In genomic region chr5:179558912-179559279, GRCh38 we compare ENCODE assay signal across 2 cellular contexts.
TF ChIP-seq lines count a peak whose summit lies in the region.

No MANE protein-coding gene starts in this region.

TF ChIP-seq in GM23338, 12 proteins besides CTCF, POLR2A, EP300 and RAD21 (continued from another document):
- TF ChIP-seq ZNF462 (CRISPR knock-in tag; IDR thresholded peaks at IDR 0.05) (no peak), EZH2phosphoT487 (IDR thresholded peaks at IDR 0.05; ENCODE audit: unreplicated experiment) (no peak), NANOG (IDR thresholded peaks at IDR 0.05; ENCODE audit: borderline replicate concordance) (no peak), EZH2 (IDR thresholded peaks at IDR 0.05; ENCODE audit: low read depth, unreplicated experiment) (no peak), ETS1 (IDR thresholded peaks at IDR 0.05) (no peak), REST (IDR thresholded peaks at IDR 0.05; ENCODE audit: unreplicated experiment) (no peak), CREB1 (CRISPR knock-in tag; IDR thresholded peaks at IDR 0.05; ENCODE audit: low read depth) (no peak), POLR2AphosphoS5 (IDR thresholded peaks at IDR 0.05; ENCODE audit: low read depth) (no peak), STAT1 (IDR thresholded peaks at IDR 0.05; ENCODE audit: unreplicated experiment) (no peak)

TF ChIP-seq in HepG2, 621 proteins besides CTCF, POLR2A, EP300 and RAD21 (continued from another document):
- peak; percentile 39; the same call in 1 of the 2 replicates for TF ChIP-seq ZNF609 (CRISPR knock-in tag; IDR thresholded peaks at IDR 0.05; ENCODE audit: borderline replicate concordance)
- TF ChIP-seq SOX13 (IDR thresholded peaks at IDR 0.05): peak; percentile 48; the same call in 1 of the 2 replicates
- TF ChIP-seq SOX13 (CRISPR knock-in tag; conservative IDR thresholded peaks at IDR 0.05 in 1 of 2, IDR thresholded peaks at IDR 0.05 in 1 of 2): peak in 1 of 2 experiments; percentile 84; a peak in 2 of 4 replicates
- TF ChIP-seq ZNF850 (CRISPR knock-in tag; conservative IDR thresholded peaks at IDR 0.05): no peak
- TF ChIP-seq FOXO1 (CRISPR knock-in tag; IDR thresholded peaks at IDR 0.05): no peak
